In the genomic region with DNA sequence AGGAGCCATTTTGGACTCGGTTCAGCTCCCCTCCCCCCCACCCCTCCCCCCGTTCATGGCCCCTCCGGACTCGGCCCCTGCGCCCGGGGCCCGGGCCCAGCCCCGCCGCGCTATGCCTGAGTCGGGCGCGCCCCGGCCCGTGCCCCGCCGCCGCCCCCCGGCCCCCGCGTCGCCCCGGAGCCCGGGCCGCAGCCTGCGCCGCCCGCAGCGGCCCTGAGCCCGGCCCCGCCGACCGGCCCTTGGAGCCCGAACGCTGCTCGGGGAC, we compare ENCODE assay signal across 8 cellular contexts. TPM values are rescaled to one million over a fixed set of nuclear protein-coding genes. Genes with fewer than 3 reads are reported as not detected.
DNase-seq lines count a peak whose midpoint lies in the region; ATAC-seq and TF ChIP-seq lines count a peak whose summit lies in the region.

No MANE protein-coding gene starts in this region.

- H4K20me1 ChIP-seq in OCI-LY1 (ENCODE audit: insufficient read depth, low read length): no peaks in the 10 kb centered on the region

- H3K27me3 ChIP-seq in OCI-LY1 (ENCODE audit: insufficient read depth, low read length): no peaks in the 10 kb centered on the region

- H3K9me3 Mint-ChIP-seq in progenitor cell of endocrine pancreas (ENCODE audit: low read depth): peaks cover 8% of the 10 kb centered on the region

- no peaks in the 10 kb centered on the region for H3F3A ChIP-seq in OCI-LY1 (ENCODE audit: insufficient read depth, low read length)

- ATAC-seq in HG02852 (IDR thresholded peaks at IDR 0.05; ENCODE audit: unreplicated experiment): no peak

- H2AFZ ChIP-seq in OCI-LY1 (ENCODE audit: low read length): no peak overlapping the region

- peak overlapping the region; percentile 68 for H3K4me2 ChIP-seq in OCI-LY1 (ENCODE audit: low read length)

- peaks cover 15% of the 10 kb centered on the region for H3K4me1 ChIP-seq in OCI-LY1 (ENCODE audit: insufficient read depth, low read length, severe bottlenecking)

- no peaks in the 10 kb centered on the region for H3K79me2 ChIP-seq in OCI-LY1 (ENCODE audit: insufficient read depth, low read length)

- peak overlapping the region; percentile 57; the same call in 1 of the 2 replicates for H3K9ac ChIP-seq in OCI-LY1 (ENCODE audit: low read length)

- peaks cover 32% of the 10 kb centered on the region for H3K4me1 Mint-ChIP-seq in progenitor cell of endocrine pancreas (ENCODE audit: low read depth)

- H3K36me3 Mint-ChIP-seq in progenitor cell of endocrine pancreas (ENCODE audit: insufficient read depth): peaks cover 7% of the 10 kb centered on the region

- H3K9me2 ChIP-seq in OCI-LY1 (ENCODE audit: low read depth, low read length): no peaks in the 10 kb centered on the region

- DNase-seq in GM12864 (ENCODE audit: low read depth): no peak
- no peak for DNase-seq in epithelial cell of proximal tubule (ENCODE audit: low read depth)
- DNase-seq in progenitor cell of endocrine pancreas (ENCODE audit: low spot score, unreplicated experiment): no peak
- no peak for DNase-seq in NCI-H146 treated with DMSO at 0.1 percent for 48 hours (lab: John Stamatoyannopoulos, UW; ENCODE audit: unreplicated experiment)
- DNase-seq in stimulated activated CD4-positive, alpha-beta T cell treated with anti-CD3 and anti-CD28 coated beads, Interleukin-4, amount 100 ng/mL, for 1 hour: no peak
- no peak for DNase-seq in anterior cingulate cortex (lab: John Stamatoyannopoulos, UW)

- H3K4me3 Mint-ChIP-seq in progenitor cell of endocrine pancreas (ENCODE audit: low read depth): peak overlapping the region; percentile 99

- no peak overlapping the region for H3K27ac Mint-ChIP-seq in progenitor cell of endocrine pancreas

- H3K9me3 ChIP-seq in OCI-LY1 (ENCODE audit: low read length): no peaks in the 10 kb centered on the region

- H3K36me3 ChIP-seq in OCI-LY1 (ENCODE audit: insufficient read depth, low read length): no peaks in the 10 kb centered on the region

- no peaks in the 10 kb centered on the region for H3K27me3 Mint-ChIP-seq in progenitor cell of endocrine pancreas

- H3K4me3 ChIP-seq in GM12864 (ENCODE audit: low read depth, low read length): peak overlapping the region; percentile 64
- peak overlapping the region; percentile 64 for H3K4me3 ChIP-seq in OCI-LY1 (ENCODE audit: low read depth, low read length, poor library complexity, severe bottlenecking)
- H3K4me3 ChIP-seq in epithelial cell of proximal tubule (ENCODE audit: low read depth, low read length): peak overlapping the region; percentile 72

- no peak for TF ChIP-seq CTCF in GM12864 (IDR thresholded peaks at IDR 0.05; ENCODE audit: low read depth, low read length, missing control alignments)
- TF ChIP-seq CTCF in OCI-LY1 (IDR thresholded peaks at IDR 0.05; ENCODE audit: low read length): no peak
- TF ChIP-seq CTCF in epithelial cell of proximal tubule (conservative IDR thresholded peaks at IDR 0.05; ENCODE audit: low read depth, low read length): no peak
- TF ChIP-seq CTCF in progenitor cell of endocrine pancreas (IDR thresholded peaks at IDR 0.05; ENCODE audit: unreplicated experiment): no peak

- H3K27ac ChIP-seq in OCI-LY1 (ENCODE audit: low read depth, low read length, poor library complexity, severe bottlenecking): no peak overlapping the region

RNA-seq across cellular contexts. Expression of a gene that starts 0.2 kb away (rescaled TPM):
- total RNA-seq in epithelial cell of proximal tubule (4.4 and 8.0 TPM in 2 replicates), progenitor cell of endocrine pancreas (77.6 and 83.9 TPM in 2 replicates)

RNA-seq across cellular contexts. Expression of a gene that starts 42.3 kb away (rescaled TPM):
- total RNA-seq in epithelial cell of proximal tubule (1.8 and 8.3 TPM in 2 replicates), progenitor cell of endocrine pancreas (15.2 and 16.5 TPM in 2 replicates)
